In the genomic region with DNA sequence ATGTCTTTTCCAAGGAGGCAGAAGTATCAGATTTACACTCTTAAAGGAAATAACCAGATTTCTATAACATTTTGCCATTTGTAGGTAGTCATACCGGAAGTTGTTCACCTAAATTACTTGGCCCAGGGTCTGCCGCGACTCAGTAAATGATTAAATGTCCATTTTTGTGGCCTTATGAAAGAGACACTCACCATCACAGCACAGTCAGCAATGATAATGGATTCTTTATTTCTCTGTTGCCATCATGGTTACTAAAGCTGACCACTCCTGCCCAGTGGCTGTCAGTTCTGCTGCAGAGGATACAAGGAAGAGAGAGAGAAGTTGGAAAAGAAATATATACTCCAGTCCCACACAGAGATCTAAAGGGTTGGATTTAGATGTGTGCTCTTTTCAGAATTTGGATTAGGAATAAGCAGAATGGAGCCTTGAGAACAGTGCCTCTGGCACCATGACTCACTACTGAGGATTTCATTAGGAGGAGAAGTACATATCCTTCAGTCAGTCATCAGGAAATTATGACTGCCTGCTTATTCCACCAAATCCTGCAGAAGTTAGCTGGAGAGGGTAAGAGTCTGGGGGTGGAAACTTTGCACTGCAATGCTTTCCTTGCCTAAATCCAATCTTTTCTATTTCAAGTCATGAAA, we compare ENCODE assay signal across 18 cellular contexts.
DNase-seq lines count a peak whose midpoint lies in the region; FAIRE-seq and TF ChIP-seq lines count a peak whose summit lies in the region.
"Had no signal": no experiment of that assay in that cellular context is flagged by ENCODE, and none has a peak within 500 bp of the region (broad histone marks: within the 10 kb centered on the region; RNA-seq: fewer than 3 reads in every experiment).

No MANE protein-coding gene starts in this region.

- no TSS peak for BruUV-seq in MCF 10A (replicated peaks; lab: Mats Ljungman, UMichigan)

- no peak for TF ChIP-seq CTCF in MCF 10A (IDR thresholded peaks at IDR 0.05; ENCODE audit: unreplicated experiment)
- no peak for TF ChIP-seq CTCF in breast epithelium (IDR thresholded peaks at IDR 0.05)
- TF ChIP-seq CTCF in fibroblast of villous mesenchyme (IDR thresholded peaks at IDR 0.05; ENCODE audit: insufficient read depth, low read depth, low read length) = no peak
- TF ChIP-seq CTCF in glutamatergic neuron (IDR thresholded peaks at IDR 0.05; ENCODE audit: partially characterized antibody, unreplicated experiment) = no peak

- H3K27me3 Mint-ChIP-seq in MCF 10A (ENCODE audit: insufficient read depth, unreplicated experiment) (no peaks in the 10 kb centered on the region), glutamatergic neuron (ENCODE audit: unreplicated experiment) (peaks cover 4% of the 10 kb centered on the region)

- H3K27ac Mint-ChIP-seq in MCF 10A (ENCODE audit: low read depth, unreplicated experiment) = peak overlapping the region; percentile 47
- no peak overlapping the region for H3K27ac Mint-ChIP-seq in glutamatergic neuron (ENCODE audit: unreplicated experiment)
- H3K27ac Mint-ChIP-seq: activated naive CD8-positive, alpha-beta T cell treated with anti-CD3 and anti-CD28 coated beads, Interleukin-2, amount 10 ng/mL, durations not matched to agents 7 days and 5 days; memory B cell; WTC11 had no signal

- no peaks in the 10 kb centered on the region for H3K4me1 ChIP-seq in breast epithelium
- H3K4me1 ChIP-seq: pancreas, upper lobe of right lung had no signal

- H3K4me3 Mint-ChIP-seq in MCF 10A (ENCODE audit: unreplicated experiment) (no peak overlapping the region), glutamatergic neuron (ENCODE audit: unreplicated experiment) (no peak overlapping the region)
- H3K4me3 Mint-ChIP-seq: activated naive CD8-positive, alpha-beta T cell treated with anti-CD3 and anti-CD28 coated beads, Interleukin-2, amount 10 ng/mL, durations not matched to agents 7 days and 5 days; memory B cell; WTC11 had no signal

- H3K4me1 Mint-ChIP-seq in MCF 10A (ENCODE audit: insufficient read depth, unreplicated experiment) (peaks cover 16% of the 10 kb centered on the region), glutamatergic neuron (ENCODE audit: low read depth, unreplicated experiment) (no peaks in the 10 kb centered on the region)
- H3K4me1 Mint-ChIP-seq: activated naive CD8-positive, alpha-beta T cell treated with anti-CD3 and anti-CD28 coated beads, Interleukin-2, amount 10 ng/mL, durations not matched to agents 7 days and 5 days; memory B cell had no signal

- H3K9me3 Mint-ChIP-seq in MCF 10A (ENCODE audit: unreplicated experiment) (no peaks in the 10 kb centered on the region), glutamatergic neuron (ENCODE audit: unreplicated experiment) (no peaks in the 10 kb centered on the region)
- H3K9me3 Mint-ChIP-seq: activated naive CD8-positive, alpha-beta T cell treated with anti-CD3 and anti-CD28 coated beads, Interleukin-2, amount 10 ng/mL, durations not matched to agents 7 days and 5 days had no signal

- DNase-seq in MCF 10A (ENCODE audit: unreplicated experiment) (peak; percentile 71), breast epithelium (ENCODE audit: low spot score in 2 of 2) (no peak), amniotic epithelial cell (ENCODE audit: low read depth) (peak; percentile 31), fibroblast of villous mesenchyme (ENCODE audit: low read depth) (peak; percentile 20), urothelium cell line (ENCODE audit: low spot score) (peak; percentile 17), mucosa of gallbladder (ENCODE audit: low spot score) (no peak), glutamatergic neuron (no peak), NCI-H1092 treated with DMSO at 0.1 percent for 48 hours (lab: John Stamatoyannopoulos, UW) (no peak)
- DNase-seq: 8988T; activated naive CD8-positive, alpha-beta T cell treated with anti-CD3 and anti-CD28 coated beads, Interleukin-2, amount 10 ng/mL, durations not matched to agents 7 days and 5 days; DMS53; NCI-H1105 treated with DMSO at 0.1 percent for 48 hours; NCI-H526 treated with DMSO at 0.1 percent for 48 hours; pancreas; stimulated activated CD4-positive, alpha-beta T cell treated with anti-CD3 and anti-CD28 coated beads, Interleukin-15, amount 100 ng/mL, for 24 hours; upper lobe of right lung had no signal

- H3K36me3 ChIP-seq in breast epithelium = no peaks in the 10 kb centered on the region
- H3K36me3 ChIP-seq: pancreas, upper lobe of right lung had no signal

- no peak for FAIRE-seq in urothelium cell line (lab: Jason Lieb, UNC)
- FAIRE-seq: pancreas had no signal

- H3K9me3 ChIP-seq in breast epithelium = peaks cover 0 to 8% of the 10 kb centered on the region in 2 donors
- H3K9me3 ChIP-seq: pancreas, upper lobe of right lung had no signal

- no peaks in the 10 kb centered on the region for H3K27me3 ChIP-seq in breast epithelium
- H3K27me3 ChIP-seq: pancreas, upper lobe of right lung had no signal

- H3K36me3 Mint-ChIP-seq in MCF 10A (ENCODE audit: insufficient read depth, unreplicated experiment) (peaks cover 7% of the 10 kb centered on the region), glutamatergic neuron (ENCODE audit: unreplicated experiment) (no peaks in the 10 kb centered on the region)
- H3K36me3 Mint-ChIP-seq: activated naive CD8-positive, alpha-beta T cell treated with anti-CD3 and anti-CD28 coated beads, Interleukin-2, amount 10 ng/mL, durations not matched to agents 7 days and 5 days; memory B cell had no signal

- no peak overlapping the region for H3K27ac ChIP-seq in breast epithelium
- H3K27ac ChIP-seq: pancreas, upper lobe of right lung had no signal

- POLR2A ChIA-PET in MCF 10A (lab: Yijun Ruan, JAX) = interaction anchor here (0.6 to 1.1 kb wide), 2 partner anchors 22 to 239 kb away, joined by 3 read pairs; no protein-coding TSS in a partner anchor

- TF ChIP-seq POLR2A in breast epithelium (IDR thresholded peaks at IDR 0.05) = no peak

- no peak overlapping the region for H3K4me3 ChIP-seq in breast epithelium
- no peak overlapping the region for H3K4me3 ChIP-seq in fibroblast of villous mesenchyme (ENCODE audit: low read depth, low read length)
- H3K4me3 ChIP-seq: pancreas, upper lobe of right lung had no signal

- intact Hi-C loops in MCF 10A (cut with micrococcal nuclease) (no loop called here), breast epithelium (cut with DNase I; ENCODE audit: low total_unique reads) (no loop called here)

- CTCF ChIA-PET in MCF 10A (lab: Yijun Ruan, JAX) = no interaction called here

Comparison
In these comparisons a context has a peak if more than half of its experiments do, and no peak if none do; other contexts are left out.
1. DNase-seq: peak in MCF 10A (single experiment), amniotic epithelial cell (single experiment), fibroblast of villous mesenchyme (single experiment) and urothelium cell line (single experiment); none in breast epithelium (0 of 2), mucosa of gallbladder (single experiment), glutamatergic neuron (single experiment) and NCI-H1092 treated with DMSO at 0.1 percent for 48 hours (single experiment).